Comparison of ENCODE assay signal across 2 cellular contexts in genomic region chr3:152496716-152497115, GRCh38.
TF ChIP-seq lines count a peak whose summit lies in the region.

No MANE protein-coding gene starts in this region.

TF ChIP-seq in GM12878, 131 proteins besides CTCF, POLR2A, EP300 and RAD21 (continued from another document):
- TF ChIP-seq PBX3 (IDR thresholded peaks at IDR 0.05; ENCODE audit: insufficient replicate concordance, low read depth, low read length) (no peak), PRDM15 (CRISPR knock-in tag; IDR thresholded peaks at IDR 0.05) (no peak), RCOR1 (conservative IDR thresholded peaks at IDR 0.05; ENCODE audit: low read depth, low read length) (no peak), ETV6 (conservative IDR thresholded peaks at IDR 0.05 in 1 of 2, IDR thresholded peaks at IDR 0.05 in 1 of 2; ENCODE audit: borderline replicate concordance in 1 of 2, low read depth in 1 of 2) (no peak), TCF7 (IDR thresholded peaks at IDR 0.05; ENCODE audit: borderline replicate concordance) (no peak), ZZZ3 (IDR thresholded peaks at IDR 0.05; ENCODE audit: control insufficient read depth, insufficient read length, low read depth) (no peak), MYC (IDR thresholded peaks at IDR 0.05; ENCODE audit: insufficient read depth, insufficient read length, insufficient replicate concordance, low read length, severe bottlenecking) (no peak), ZNF24 (IDR thresholded peaks at IDR 0.05) (no peak), FOXM1 (IDR thresholded peaks at IDR 0.05; ENCODE audit: low read depth, low read length) (no peak), CBX3 (IDR thresholded peaks at IDR 0.05; ENCODE audit: borderline replicate concordance, low read depth) (no peak), TAF1 (IDR thresholded peaks at IDR 0.05; ENCODE audit: borderline replicate concordance, low read depth, low read length) (no peak), NKRF (conservative IDR thresholded peaks at IDR 0.05) (no peak), ZNF274 (IDR thresholded peaks at IDR 0.05; ENCODE audit: insufficient read depth, insufficient read length) (no peak), SPI1 (IDR thresholded peaks at IDR 0.05; ENCODE audit: borderline replicate concordance, insufficient read depth, low read depth, low read length) (no peak)
- TF ChIP-seq, protein P1, sequence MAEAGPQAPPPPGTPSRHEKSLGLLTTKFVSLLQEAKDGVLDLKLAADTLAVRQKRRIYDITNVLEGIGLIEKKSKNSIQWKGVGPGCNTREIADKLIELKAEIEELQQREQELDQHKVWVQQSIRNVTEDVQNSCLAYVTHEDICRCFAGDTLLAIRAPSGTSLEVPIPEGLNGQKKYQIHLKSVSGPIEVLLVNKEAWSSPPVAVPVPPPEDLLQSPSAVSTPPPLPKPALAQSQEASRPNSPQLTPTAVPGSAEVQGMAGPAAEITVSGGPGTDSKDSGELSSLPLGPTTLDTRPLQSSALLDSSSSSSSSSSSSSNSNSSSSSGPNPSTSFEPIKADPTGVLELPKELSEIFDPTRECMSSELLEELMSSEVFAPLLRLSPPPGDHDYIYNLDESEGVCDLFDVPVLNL (IDR thresholded peaks at IDR 0.05; ENCODE audit: low read depth, low read length), result no peak
TF ChIP-seq in GM12878: peak in this region for 0.

TF ChIP-seq in HepG2, 621 proteins besides CTCF, POLR2A, EP300 and RAD21 (continued from another document):
- TF ChIP-seq MZF1 (CRISPR knock-in tag; IDR thresholded peaks at IDR 0.05; ENCODE audit: borderline replicate concordance) (no peak), TCF7 (IDR thresholded peaks at IDR 0.05; ENCODE audit: low read depth) (no peak), ZBTB7A (CRISPR knock-in tag; IDR thresholded peaks at IDR 0.05) (no peak)
- TF ChIP-seq, protein P2, sequence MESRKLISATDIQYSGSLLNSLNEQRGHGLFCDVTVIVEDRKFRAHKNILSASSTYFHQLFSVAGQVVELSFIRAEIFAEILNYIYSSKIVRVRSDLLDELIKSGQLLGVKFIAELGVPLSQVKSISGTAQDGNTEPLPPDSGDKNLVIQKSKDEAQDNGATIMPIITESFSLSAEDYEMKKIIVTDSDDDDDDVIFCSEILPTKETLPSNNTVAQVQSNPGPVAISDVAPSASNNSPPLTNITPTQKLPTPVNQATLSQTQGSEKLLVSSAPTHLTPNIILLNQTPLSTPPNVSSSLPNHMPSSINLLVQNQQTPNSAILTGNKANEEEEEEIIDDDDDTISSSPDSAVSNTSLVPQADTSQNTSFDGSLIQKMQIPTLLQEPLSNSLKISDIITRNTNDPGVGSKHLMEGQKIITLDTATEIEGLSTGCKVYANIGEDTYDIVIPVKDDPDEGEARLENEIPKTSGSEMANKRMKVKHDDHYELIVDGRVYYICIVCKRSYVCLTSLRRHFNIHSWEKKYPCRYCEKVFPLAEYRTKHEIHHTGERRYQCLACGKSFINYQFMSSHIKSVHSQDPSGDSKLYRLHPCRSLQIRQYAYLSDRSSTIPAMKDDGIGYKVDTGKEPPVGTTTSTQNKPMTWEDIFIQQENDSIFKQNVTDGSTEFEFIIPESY (CRISPR knock-in tag; IDR thresholded peaks at IDR 0.05), result no peak
